ENCODE assay signal across 8 cellular contexts in the genomic region with DNA sequence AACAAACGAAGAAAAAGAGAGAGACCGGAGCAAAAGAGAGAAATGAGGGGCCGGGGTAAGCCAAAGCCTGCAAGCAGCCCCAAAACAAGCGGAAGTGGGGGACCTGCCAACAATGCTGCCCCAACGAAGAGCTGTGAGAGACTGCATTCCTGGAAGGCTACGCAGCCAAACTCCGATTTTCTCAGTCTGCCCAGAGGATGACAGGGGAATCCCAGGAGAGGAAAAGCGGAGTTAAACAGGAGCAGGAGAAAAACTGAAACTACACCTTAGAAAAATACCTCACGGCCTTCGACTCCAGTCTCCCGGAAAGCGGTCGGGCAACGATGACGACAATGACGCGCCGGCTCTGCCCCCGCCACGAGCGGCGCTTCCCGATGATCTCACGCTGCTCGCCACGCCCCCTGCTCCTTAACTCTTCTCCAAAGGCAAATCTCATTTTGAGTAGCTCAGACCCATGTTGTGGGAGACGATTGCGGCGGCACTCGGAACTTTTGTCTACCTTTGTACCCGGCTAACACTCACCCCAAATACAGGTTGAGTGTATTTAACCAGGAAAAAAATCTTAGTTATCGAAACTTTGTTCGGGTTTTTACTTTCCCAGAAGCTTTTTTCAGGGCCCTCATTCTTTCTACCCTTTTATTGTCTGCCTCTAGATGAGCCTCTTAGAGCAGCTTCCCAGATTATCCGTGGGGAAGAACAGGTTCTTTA. TPM values are rescaled to one million over a fixed set of nuclear protein-coding genes. Genes with fewer than 3 reads are reported as not detected.
DNase-seq lines count a peak whose midpoint lies in the region; ATAC-seq and TF ChIP-seq lines count a peak whose summit lies in the region.

A gene with protein sequence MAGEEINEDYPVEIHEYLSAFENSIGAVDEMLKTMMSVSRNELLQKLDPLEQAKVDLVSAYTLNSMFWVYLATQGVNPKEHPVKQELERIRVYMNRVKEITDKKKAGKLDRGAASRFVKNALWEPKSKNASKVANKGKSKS (minus strand): TSS at position 325 of the 708 bp plus-strand sequence. CDS start 15,694 bp downstream, outside the sequence.

- H3K36me3 ChIP-seq in KMS-11 (ENCODE audit: insufficient read depth) (no peaks in the 10 kb centered on the region), Peyer's patch (no peaks in the 10 kb centered on the region), esophagus muscularis mucosa (no peaks in the 10 kb centered on the region), muscle layer of duodenum (ENCODE audit: control insufficient read depth in 1 of 2, insufficient read depth in 2 of 2, low read length in 2 of 2) (no peaks in the 10 kb centered on the region)

- ATAC-seq in GM21723 (IDR thresholded peaks at IDR 0.05; ENCODE audit: unreplicated experiment) = peak; percentile 95

- H3K4me1 ChIP-seq in KMS-11 (ENCODE audit: low read depth, poor library complexity, severe bottlenecking) (peaks cover 18% of the 10 kb centered on the region), Peyer's patch (peaks cover 0 to 29% (median 2%) of the 10 kb centered on the region in 4 donors), esophagus muscularis mucosa (peaks cover 25 to 53% (median 35%) of the 10 kb centered on the region in 4 donors), muscle layer of duodenum (ENCODE audit: control insufficient read depth in 1 of 2, insufficient read depth in 2 of 2, low read length in 2 of 2) (peaks cover 0 to 30% of the 10 kb centered on the region in 2 donors)

- no peaks in the 10 kb centered on the region for H3K27me3 ChIP-seq in KMS-11 (ENCODE audit: insufficient read depth, low read depth)
- H3K27me3 ChIP-seq in Peyer's patch = no peaks in the 10 kb centered on the region
- no peaks in the 10 kb centered on the region for H3K27me3 ChIP-seq in esophagus muscularis mucosa
- H3K27me3 ChIP-seq in muscle layer of duodenum (ENCODE audit: low read depth, low read length) = no peaks in the 10 kb centered on the region

- H4K20me1 ChIP-seq in KMS-11 (ENCODE audit: insufficient read depth) = no peaks in the 10 kb centered on the region

- TF ChIP-seq CTCF in KMS-11 (conservative IDR thresholded peaks at IDR 0.05; ENCODE audit: low read depth, low read length) = no peak
- peak in 1 of 6 experiments; percentile 1 for TF ChIP-seq CTCF in Peyer's patch (IDR thresholded peaks at IDR 0.05)
- TF ChIP-seq CTCF in esophagus muscularis mucosa (IDR thresholded peaks at IDR 0.05) = no peak

- H3K9ac ChIP-seq in KMS-11 = peak within 1 kb of the TSS; percentile 83

- TF ChIP-seq POLR2A in Peyer's patch (IDR thresholded peaks at IDR 0.05) (peak in 1 of 2 donors; percentile 63), esophagus muscularis mucosa (IDR thresholded peaks at IDR 0.05; ENCODE audit: low read depth) (no peak)

- no peak for TF ChIP-seq EP300 in esophagus muscularis mucosa (IDR thresholded peaks at IDR 0.05)

- 0% methylated on average over 34 of the region's 34 CpGs for WGBS in esophagus muscularis mucosa

- peak within 1 kb of the TSS; percentile 79 for H3K4me2 ChIP-seq in KMS-11

- DNase-seq in DMS53 (lab: John Stamatoyannopoulos, UW) (peak; percentile 96), Peyer's patch (peak; percentile 95 to 98 (median 97)), esophagus muscularis mucosa (ENCODE audit: extremely low spot score) (peak; percentile 99)
- peak; percentile 97 for DNase-seq in activated T-cell treated with anti-CD3 and anti-CD28 coated beads, Interleukin-2, amount 50 U/mL, for 48 hours
- DNase-seq in stimulated activated CD8-positive, alpha-beta memory T cell treated with anti-CD3 and anti-CD28 coated beads, Interleukin-7, amount 100 ng/mL, for 4 hours (ENCODE audit: low read depth in 2 of 2) = peak; percentile 84 to 87

- peaks cover 44% of the 10 kb centered on the region for H3K79me2 ChIP-seq in KMS-11 (ENCODE audit: insufficient read depth, low read depth)

- H3K9me3 ChIP-seq in Peyer's patch (no peaks in the 10 kb centered on the region), esophagus muscularis mucosa (no peaks in the 10 kb centered on the region), muscle layer of duodenum (ENCODE audit: control insufficient read depth in 1 of 2, low read length in 2 of 2) (no peaks in the 10 kb centered on the region)

- intact Hi-C loops in esophagus muscularis mucosa (cut with DNase I) = no loop called here

- H2AFZ ChIP-seq in KMS-11 (ENCODE audit: low read depth) = peak within 1 kb of the TSS; percentile 83

- H3K4me3 ChIP-seq in KMS-11 (IDR thresholded peaks at IDR 0.05; ENCODE audit: insufficient read depth, low read depth, low read length) = peak within 1 kb of the TSS; percentile 95
- H3K4me3 ChIP-seq in Peyer's patch = peak within 1 kb of the TSS; percentile 63 to 78 (median 72)
- peak within 1 kb of the TSS; percentile 63 to 81 (median 70) for H3K4me3 ChIP-seq in esophagus muscularis mucosa
- H3K4me3 ChIP-seq in muscle layer of duodenum (ENCODE audit: low read depth in 1 of 2, low read length in 2 of 2) = peak within 1 kb of the TSS; percentile 83 to 88

- H3K27ac ChIP-seq in KMS-11 = peak within 1 kb of the TSS; percentile 61
- peak within 1 kb of the TSS; percentile 65 to 85 (median 84) for H3K27ac ChIP-seq in Peyer's patch
- peak within 1 kb of the TSS; percentile 82 to 91 (median 86) for H3K27ac ChIP-seq in esophagus muscularis mucosa (replicated peaks in 1 of 4)
- peak within 1 kb of the TSS; percentile 99 for H3K27ac ChIP-seq in muscle layer of duodenum (ENCODE audit: low read length)

RNA-seq across cellular contexts. Expression of the gene that starts here (rescaled TPM):
- total RNA-seq in Peyer's patch (10 to 100 TPM in 2 of 4 donors, 1 to 10 TPM in 2; 7.1 to 35.3 (median 10.6) TPM), esophagus muscularis mucosa (10 to 100 TPM; 19.7 to 41.1 (median 30.8) TPM)

Comparison
In these comparisons a context has a peak if more than half of its experiments do, and no peak if none do; other contexts are left out.
1. Peak in every context shown above with its lines: DNase-seq, ATAC-seq, H3K4me3 ChIP-seq and H3K27ac ChIP-seq.